1 cellular context compared by ENCODE assay signal in the genomic region with DNA sequence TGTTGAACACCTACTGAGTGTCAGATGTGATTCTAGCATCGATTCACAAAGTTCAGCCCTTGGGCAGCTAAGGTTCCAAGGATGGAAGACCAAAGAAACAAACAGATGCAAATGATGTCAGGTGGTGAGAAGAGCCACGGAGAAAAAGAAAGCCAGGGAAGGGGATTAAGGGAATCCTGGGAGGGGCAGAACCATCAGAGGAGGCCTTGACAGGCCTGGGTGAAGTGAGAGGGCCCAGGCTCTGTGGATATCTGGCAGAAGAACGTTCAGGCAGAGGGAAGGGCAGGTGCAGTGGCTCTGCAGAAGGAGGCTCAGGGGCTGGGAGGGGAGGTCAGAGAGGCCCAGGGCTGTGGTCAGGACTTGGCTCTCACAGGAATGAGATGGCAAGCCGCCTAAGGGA.
TF ChIP-seq lines count a peak whose summit lies in the region.

No MANE protein-coding gene starts in this region.

TF ChIP-seq in H1, 55 proteins besides CTCF, POLR2A, EP300 and RAD21 (continued from another document):
- TF ChIP-seq, protein P1, sequence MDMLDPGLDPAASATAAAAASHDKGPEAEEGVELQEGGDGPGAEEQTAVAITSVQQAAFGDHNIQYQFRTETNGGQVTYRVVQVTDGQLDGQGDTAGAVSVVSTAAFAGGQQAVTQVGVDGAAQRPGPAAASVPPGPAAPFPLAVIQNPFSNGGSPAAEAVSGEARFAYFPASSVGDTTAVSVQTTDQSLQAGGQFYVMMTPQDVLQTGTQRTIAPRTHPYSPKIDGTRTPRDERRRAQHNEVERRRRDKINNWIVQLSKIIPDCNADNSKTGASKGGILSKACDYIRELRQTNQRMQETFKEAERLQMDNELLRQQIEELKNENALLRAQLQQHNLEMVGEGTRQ (IDR thresholded peaks at IDR 0.05; ENCODE audit: low read length), result no peak
- TF ChIP-seq BACH1 (IDR thresholded peaks at IDR 0.05; ENCODE audit: low read length), result no peak
- no peak for TF ChIP-seq KDM4A (IDR thresholded peaks at IDR 0.05; ENCODE audit: low read depth, low read length, severe bottlenecking)
- TF ChIP-seq NRF1 (IDR thresholded peaks at IDR 0.05; ENCODE audit: low read depth, low read length), result no peak
- TF ChIP-seq CHD1 (IDR thresholded peaks at IDR 0.05; ENCODE audit: low read depth, low read length), result no peak
- TF ChIP-seq TAF7 (optimal IDR thresholded peaks at IDR 0.05; ENCODE audit: borderline replicate concordance, low read depth, low read length), result no peak
- TF ChIP-seq SRF (IDR thresholded peaks at IDR 0.05; ENCODE audit: low read depth, low read length), result no peak
- TF ChIP-seq CREB1 (IDR thresholded peaks at IDR 0.05), result no peak
- TF ChIP-seq PHF8 (conservative IDR thresholded peaks at IDR 0.05; ENCODE audit: low read depth, low read length), result no peak
